40 cellular contexts compared by ENCODE assay signal in the genomic region with DNA sequence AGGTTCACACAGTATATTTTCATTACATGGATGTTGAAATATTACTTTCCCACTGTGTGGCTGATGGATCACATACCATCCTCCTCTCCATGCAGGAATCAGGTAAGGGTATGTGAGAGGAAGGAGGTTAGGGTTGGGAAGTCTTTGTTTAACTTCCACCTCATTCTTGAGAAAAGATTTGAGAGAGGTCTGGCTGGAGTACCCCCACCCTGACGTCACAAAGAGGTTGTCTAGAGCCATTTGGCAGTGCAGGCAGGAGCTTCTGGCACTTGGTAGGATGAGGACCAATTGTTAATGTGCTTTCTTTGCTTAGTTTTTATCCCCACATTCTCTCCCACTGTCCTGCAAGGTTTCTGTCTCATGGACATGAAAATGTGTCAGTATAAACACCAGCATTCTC.
"Had no signal": no experiment of that assay in that cellular context is flagged by ENCODE, and none has a peak within 500 bp of the region (broad histone marks: within the 10 kb centered on the region; RNA-seq: fewer than 3 reads in every experiment).

No MANE protein-coding gene starts in this region.

- H3K27ac ChIP-seq: adrenal gland, ascending aorta, body of pancreas, brain microvascular endothelial cell, breast epithelium, cardiac muscle cell had no signal

- H3K4me1 Mint-ChIP-seq: activated naive CD4-positive, alpha-beta T cell treated with anti-CD3 and anti-CD28 coated beads, Interleukin-2, amount 10 ng/mL, durations not matched to agents 7 days and 5 days; activated naive CD4-positive, alpha-beta T cell treated with anti-CD3 and anti-CD28 coated beads, Interleukin-2, amount 50 U/mL, for 24 hours; activated naive CD8-positive, alpha-beta T cell treated with anti-CD3 and anti-CD28 coated beads for 36 hours; activated naive CD8-positive, alpha-beta T cell treated with anti-CD3 and anti-CD28 coated beads, Interleukin-2, amount 10 ng/mL, durations not matched to agents 7 days and 5 days; activated naive CD8-positive, alpha-beta T cell treated with anti-CD3 and anti-CD28 coated beads, Interleukin-2, amount 50 U/mL, for 24 hours; activated T-helper 17 cell treated with anti-CD3 and anti-CD28 coated beads, Interleukin-2, amount 50 U/mL, for 72 hours; central memory CD8-positive, alpha-beta T cell had no signal

- H3K27ac Mint-ChIP-seq: activated naive CD4-positive, alpha-beta T cell treated with anti-CD3 and anti-CD28 coated beads for 36 hours; activated naive CD4-positive, alpha-beta T cell treated with anti-CD3 and anti-CD28 coated beads, Interleukin-2, amount 10 ng/mL, durations not matched to agents 7 days and 5 days; activated naive CD4-positive, alpha-beta T cell treated with anti-CD3 and anti-CD28 coated beads, Interleukin-2, amount 50 U/mL, for 24 hours; activated naive CD4-positive, alpha-beta T cell treated with anti-CD3 and anti-CD28 coated beads, Interleukin-2, amount 50 U/mL, for 72 hours; activated naive CD8-positive, alpha-beta T cell; activated naive CD8-positive, alpha-beta T cell treated with anti-CD3 and anti-CD28 coated beads for 36 hours; activated naive CD8-positive, alpha-beta T cell treated with anti-CD3 and anti-CD28 coated beads, Interleukin-2, amount 10 ng/mL, durations not matched to agents 7 days and 5 days; activated naive CD8-positive, alpha-beta T cell treated with anti-CD3 and anti-CD28 coated beads, Interleukin-2, amount 50 U/mL, for 24 hours; activated T-cell treated with anti-CD3 and anti-CD28 coated beads, Interleukin-2, amount 50 U/mL, for 24 hours; activated T-cell treated with anti-CD3 and anti-CD28 coated beads, Interleukin-2, amount 50 U/mL, for 72 hours; activated T-helper 1 cell treated with anti-CD3 and anti-CD28 coated beads, Interleukin-12 subunit alpha, Interleukin-12 subunit beta, Interleukin-2, Interleukin-4 antibody, amounts not matched to agents 30 ng/mL and 10 ng/mL and 1 ng/mL, durations not matched to agents 14 hours and 24 hours and 36 hours; activated T-helper 17 cell treated with anti-CD3 and anti-CD28 coated beads, Interleukin-2, amount 50 U/mL, for 72 hours; activated T-helper 2 cell treated with anti-CD3 and anti-CD28 coated beads, Interferon-gamma antibody, Interleukin-2, Interleukin-4, amounts not matched to agents 10 μg/mL and 5 μg/mL and 100 μg/mL, durations not matched to agents 14 hours and 24 hours and 36 hours; brain had no signal

- H3K9me3 ChIP-seq: adrenal gland, body of pancreas had no signal

- H3K4me3 ChIP-seq: adrenal gland, ascending aorta, body of pancreas, breast epithelium, cardiac muscle cell had no signal

- H3K36me3 Mint-ChIP-seq: activated naive CD4-positive, alpha-beta T cell treated with anti-CD3 and anti-CD28 coated beads, Interleukin-2, amount 10 ng/mL, durations not matched to agents 7 days and 5 days; activated naive CD8-positive, alpha-beta T cell; activated naive CD8-positive, alpha-beta T cell treated with anti-CD3 and anti-CD28 coated beads for 36 hours; activated naive CD8-positive, alpha-beta T cell treated with anti-CD3 and anti-CD28 coated beads, Interleukin-2, amount 10 ng/mL, durations not matched to agents 7 days and 5 days had no signal

- H3K36me3 ChIP-seq: adrenal gland, ascending aorta, brain microvascular endothelial cell, breast epithelium, cardiac muscle cell had no signal

- H3K27me3 ChIP-seq: adrenal gland, ascending aorta, body of pancreas, brain microvascular endothelial cell, breast epithelium, cardiac muscle cell had no signal

- H3K4me3 Mint-ChIP-seq: activated naive CD4-positive, alpha-beta T cell treated with anti-CD3 and anti-CD28 coated beads for 36 hours; activated naive CD4-positive, alpha-beta T cell treated with anti-CD3 and anti-CD28 coated beads, Interleukin-2, amount 10 ng/mL, durations not matched to agents 7 days and 5 days; activated naive CD4-positive, alpha-beta T cell treated with anti-CD3 and anti-CD28 coated beads, Interleukin-2, amount 50 U/mL, for 24 hours; activated naive CD8-positive, alpha-beta T cell; activated naive CD8-positive, alpha-beta T cell treated with anti-CD3 and anti-CD28 coated beads for 36 hours; activated naive CD8-positive, alpha-beta T cell treated with anti-CD3 and anti-CD28 coated beads, Interleukin-2, amount 10 ng/mL, durations not matched to agents 7 days and 5 days; activated naive CD8-positive, alpha-beta T cell treated with anti-CD3 and anti-CD28 coated beads, Interleukin-2, amount 50 U/mL, for 24 hours; activated T-cell treated with anti-CD3 and anti-CD28 coated beads, Interleukin-2, amount 50 U/mL, for 24 hours; activated T-cell treated with anti-CD3 and anti-CD28 coated beads, Interleukin-2, amount 50 U/mL, for 4 hours; activated T-cell treated with anti-CD3 and anti-CD28 coated beads, Interleukin-2, amount 50 U/mL, for 72 hours; activated T-helper 1 cell treated with anti-CD3 and anti-CD28 coated beads, Interleukin-12 subunit alpha, Interleukin-12 subunit beta, Interleukin-2, Interleukin-4 antibody, amounts not matched to agents 30 ng/mL and 10 ng/mL and 1 ng/mL, durations not matched to agents 14 hours and 24 hours and 36 hours; activated T-helper 17 cell treated with anti-CD3 and anti-CD28 coated beads, Interleukin-2, amount 50 U/mL, for 72 hours; brain; central memory CD8-positive, alpha-beta T cell had no signal

- H3K4me1 ChIP-seq: adrenal gland, ascending aorta, body of pancreas, breast epithelium had no signal

- DNase-seq: activated effector memory CD4-positive, alpha-beta T cell treated with anti-CD3 and anti-CD28 coated beads, Interleukin-2, amount 50 U/mL, for 16 hours; activated effector memory CD4-positive, alpha-beta T cell treated with Interleukin-2 at 50 U/mL for 16 hours; activated gamma-delta T cell; activated gamma-delta T cell treated with Interleukin-2 at 50 U/mL for 16 hours; activated naive CD4-positive, alpha-beta T cell; activated naive CD4-positive, alpha-beta T cell treated with anti-CD3 and anti-CD28 coated beads for 36 hours; activated naive CD4-positive, alpha-beta T cell treated with anti-CD3 and anti-CD28 coated beads, Interleukin-2, amount 10 ng/mL, durations not matched to agents 7 days and 5 days; activated naive CD4-positive, alpha-beta T cell treated with anti-CD3 and anti-CD28 coated beads, Interleukin-2, amount 50 U/mL, for 16 hours; activated naive CD4-positive, alpha-beta T cell treated with Interleukin-2 at 50 U/mL for 16 hours; activated naive CD8-positive, alpha-beta T cell treated with anti-CD3 and anti-CD28 coated beads for 36 hours; activated naive CD8-positive, alpha-beta T cell treated with anti-CD3 and anti-CD28 coated beads, Interleukin-2, amount 10 ng/mL, durations not matched to agents 7 days and 5 days; activated naive CD8-positive, alpha-beta T cell treated with anti-CD3 and anti-CD28 coated beads, Interleukin-2, amount 50 U/mL, for 24 hours; activated T-cell treated with anti-CD3 and anti-CD28 coated beads, Interleukin-2, amount 50 U/mL, for 1 hour; activated T-cell treated with anti-CD3 and anti-CD28 coated beads, Interleukin-2, amount 50 U/mL, for 24 hours; activated T-cell treated with anti-CD3 and anti-CD28 coated beads, Interleukin-2, amount 50 U/mL, for 4 hours; activated T-cell treated with anti-CD3 and anti-CD28 coated beads, Interleukin-2, amount 50 U/mL, for 48 hours; activated T-cell treated with anti-CD3 and anti-CD28 coated beads, Interleukin-2, amount 50 U/mL, for 72 hours; adrenal gland; amniotic stem cell; amygdala; anterior cingulate cortex; aorta; body of pancreas; brain microvascular endothelial cell; caudate nucleus; central memory CD4-positive, alpha-beta T cell; cerebellar nuclear complex had no signal

- FAIRE-seq: astrocyte, bronchial epithelial cell had no signal

- ATAC-seq: activated naive CD4-positive, alpha-beta T cell treated with anti-CD3 and anti-CD28 coated beads, Interleukin-2, amount 50 U/mL, for 72 hours; activated naive CD8-positive, alpha-beta T cell treated with anti-CD3 and anti-CD28 coated beads, Interleukin-2, amount 50 U/mL, for 24 hours; activated T-cell treated with anti-CD3 and anti-CD28 coated beads, Interleukin-2, amount 50 U/mL, for 4 hours; activated T-cell treated with anti-CD3 and anti-CD28 coated beads, Interleukin-2, amount 50 U/mL, for 72 hours; activated T-helper 17 cell treated with anti-CD3 and anti-CD28 coated beads, Interleukin-2, amount 50 U/mL, for 72 hours; body of pancreas had no signal

- H3K27me3 Mint-ChIP-seq: activated naive CD4-positive, alpha-beta T cell treated with anti-CD3 and anti-CD28 coated beads, Interleukin-2, amount 10 ng/mL, durations not matched to agents 7 days and 5 days; activated naive CD8-positive, alpha-beta T cell treated with anti-CD3 and anti-CD28 coated beads, Interleukin-2, amount 50 U/mL, for 24 hours; activated T-cell treated with anti-CD3 and anti-CD28 coated beads, Interleukin-2, amount 50 U/mL, for 24 hours; activated T-helper 17 cell treated with anti-CD3 and anti-CD28 coated beads, Interleukin-2, amount 50 U/mL, for 72 hours; central memory CD8-positive, alpha-beta T cell had no signal
